Comparison of ENCODE assay signal across 16 cellular contexts in the genomic region with DNA sequence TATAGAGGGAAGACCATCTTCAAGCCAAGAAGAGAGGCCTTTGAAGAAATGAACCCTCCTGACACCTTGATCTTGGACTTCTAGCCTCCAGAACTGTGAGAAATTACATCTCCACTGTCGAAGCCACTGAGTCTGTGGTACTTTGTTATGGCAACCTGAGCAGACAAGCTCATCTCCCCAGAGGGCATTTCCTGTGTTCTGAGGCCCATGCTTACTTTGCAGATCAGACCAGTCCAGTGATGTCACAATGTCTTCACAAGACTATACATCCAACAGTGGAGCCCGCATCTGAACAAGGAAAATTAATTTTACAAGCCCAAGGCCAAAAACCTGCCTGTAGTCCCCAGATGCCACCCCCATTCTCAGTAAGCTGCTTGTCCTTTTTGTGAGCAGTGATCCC. TPM values are rescaled to one million over a fixed set of nuclear protein-coding genes. Genes with fewer than 3 reads are reported as not detected.
"Had no signal": no experiment of that assay in that cellular context is flagged by ENCODE, and none has a peak within 500 bp of the region (broad histone marks: within the 10 kb centered on the region; RNA-seq: fewer than 3 reads in every experiment).

No MANE protein-coding gene starts in this region.

- H3K9me3 Mint-ChIP-seq: activated T-cell treated with anti-CD3 and anti-CD28 coated beads, Interleukin-2, amount 50 U/mL, for 72 hours; central memory CD8-positive, alpha-beta T cell; effector memory CD8-positive, alpha-beta T cell; naive B cell had no signal

- H3K27ac ChIP-seq: body of pancreas, thyroid gland, vagina, VCaP had no signal

- H3K27me3 ChIP-seq: body of pancreas, thyroid gland, vagina had no signal

- H3K4me3 Mint-ChIP-seq: central memory CD8-positive, alpha-beta T cell; effector memory CD8-positive, alpha-beta T cell had no signal

- ATAC-seq: body of pancreas; effector memory CD8-positive, alpha-beta T cell; left colon had no signal

- H3K27ac Mint-ChIP-seq: activated T-cell treated with anti-CD3 and anti-CD28 coated beads, Interleukin-2, amount 50 U/mL, for 72 hours; effector memory CD8-positive, alpha-beta T cell had no signal

- H3K4me3 ChIP-seq: body of pancreas, lung, thyroid gland, vagina had no signal

- H3K36me3 ChIP-seq: thyroid gland, vagina had no signal

- H3K36me3 Mint-ChIP-seq: naive B cell had no signal

- H3K9me3 ChIP-seq: body of pancreas, thyroid gland, vagina had no signal

- DNase-seq: activated CD4-positive, alpha-beta T cell treated with anti-CD3 and anti-CD28 coated beads for 4 hours; activated naive CD4-positive, alpha-beta T cell treated with Interleukin-2 at 50 U/mL for 16 hours; activated T-cell treated with anti-CD3 and anti-CD28 coated beads, Interleukin-2, amount 50 U/mL, for 72 hours; body of pancreas; effector memory CD8-positive, alpha-beta T cell; hypothalamus; left colon; midbrain; naive B cell; posterior cingulate gyrus; thyroid gland had no signal

- H3K4me1 ChIP-seq: body of pancreas, thyroid gland had no signal

RNA-seq across cellular contexts. Expression of a gene that starts 33.1 kb away (rescaled TPM):
- total RNA-seq: glomerular endothelial cell had no signal
